8 cellular contexts compared by ENCODE assay signal in the genomic region with DNA sequence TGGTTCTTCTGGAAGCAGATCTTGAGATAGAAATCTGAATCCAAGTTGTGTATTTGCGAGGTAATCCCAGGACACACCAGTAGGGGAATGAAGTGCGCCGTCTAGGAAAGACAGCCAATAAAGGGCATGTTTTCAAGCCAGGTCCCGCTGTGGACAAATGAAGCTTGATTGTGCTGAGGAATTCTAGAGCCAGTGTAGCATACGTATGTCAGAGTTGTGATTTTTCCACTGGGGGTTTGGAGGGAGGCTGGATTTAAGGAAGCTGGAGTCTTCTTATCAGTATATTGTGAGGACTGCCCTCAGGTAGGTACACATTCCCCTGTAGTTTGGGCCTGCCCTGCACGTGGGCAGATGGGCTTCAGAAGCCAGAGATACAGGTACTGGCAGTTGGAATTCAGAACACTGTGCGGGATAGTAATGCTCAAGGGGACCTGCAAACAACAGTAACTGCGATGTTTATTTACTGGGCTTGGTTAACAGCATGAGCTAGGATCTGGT. TPM values are rescaled to one million over a fixed set of nuclear protein-coding genes. Genes with fewer than 3 reads are reported as not detected.
DNase-seq lines count a peak whose midpoint lies in the region; ATAC-seq and TF ChIP-seq lines count a peak whose summit lies in the region.

No MANE protein-coding gene starts in this region.

- no peaks in the 10 kb centered on the region for H3K9me3 ChIP-seq in DOHH2 (ENCODE audit: control insufficient read depth, insufficient read depth, low read length)

- no peak overlapping the region for H3K4me3 Mint-ChIP-seq in mesothelial cell of epicardium

- H3K36me3 ChIP-seq in DOHH2 (ENCODE audit: control insufficient read depth, low read length), result no peaks in the 10 kb centered on the region

- peaks cover 4% of the 10 kb centered on the region; the same call in 1 of the 2 replicates for H3K27me3 ChIP-seq in DOHH2 (ENCODE audit: control insufficient read depth, low read length)

- no peaks in the 10 kb centered on the region for H3K79me2 ChIP-seq in DOHH2 (ENCODE audit: control insufficient read depth, low read length)

- H4K20me1 ChIP-seq in DOHH2 (ENCODE audit: control insufficient read depth, insufficient read depth, low read depth, low read length), result no peaks in the 10 kb centered on the region

- H3K9me3 Mint-ChIP-seq in mesothelial cell of epicardium, result no peaks in the 10 kb centered on the region

- no peaks in the 10 kb centered on the region for H3F3A ChIP-seq in DOHH2 (ENCODE audit: control insufficient read depth, insufficient read depth)

- no peak for ATAC-seq in HG02870 (IDR thresholded peaks at IDR 0.05; ENCODE audit: unreplicated experiment)

- TF ChIP-seq CTCF in DOHH2 (IDR thresholded peaks at IDR 0.05; ENCODE audit: low read depth, low read length, poor library complexity, severe bottlenecking) (peak; percentile 78), cardiac fibroblast (IDR thresholded peaks at IDR 0.05; ENCODE audit: low read depth, low read length) (peak; percentile 46), mesothelial cell of epicardium (IDR thresholded peaks at IDR 0.05; ENCODE audit: unreplicated experiment) (peak; percentile 83), GM20000 (IDR thresholded peaks at IDR 0.05; ENCODE audit: extremely low read depth, missing control alignments) (no peak)

- H3K27ac ChIP-seq in DOHH2 (ENCODE audit: low read depth, low read length), result no peak overlapping the region

- H3K4me1 ChIP-seq in DOHH2 (ENCODE audit: control insufficient read depth, low read length), result peaks cover 5% of the 10 kb centered on the region; the same call in 1 of the 2 replicates

- H3K27ac Mint-ChIP-seq in mesothelial cell of epicardium, result no peak overlapping the region

- DNase-seq in KBM-7, result peak; percentile 52
- DNase-seq in cardiac fibroblast (ENCODE audit: low read depth in 2 of 2), result peak; percentile 5 to 31
- no peak for DNase-seq in mesothelial cell of epicardium (ENCODE audit: low spot score in 2 of 2, unreplicated experiment in 2 of 2)
- no peak for DNase-seq in GM20000 (ENCODE audit: low spot score)
- no peak for DNase-seq in DMS79 treated with DMSO at 0.1 percent for 48 hours (lab: John Stamatoyannopoulos, UW)
- DNase-seq in occipital lobe (lab: John Stamatoyannopoulos, UW), result no peak

- H3K4me1 Mint-ChIP-seq in mesothelial cell of epicardium, result peaks cover 54% of the 10 kb centered on the region

- in situ Hi-C loops in KBM-7 (cut with MboI; ENCODE audit: low pct_unique_long_range_greater_than_20kb, low sequenced_read_pairs), result no loop called here

- no peak overlapping the region for H3K4me2 ChIP-seq in DOHH2 (ENCODE audit: low read length)

- no peaks in the 10 kb centered on the region for H3K27me3 Mint-ChIP-seq in mesothelial cell of epicardium (ENCODE audit: low read depth)

- H3K9me2 ChIP-seq in DOHH2 (replicated peaks; ENCODE audit: control insufficient read depth, low read length), result no peaks in the 10 kb centered on the region

- peaks cover 4% of the 10 kb centered on the region for H3K36me3 Mint-ChIP-seq in mesothelial cell of epicardium

- H3K4me3 ChIP-seq in DOHH2 (ENCODE audit: low read length) (no peak overlapping the region), cardiac fibroblast (replicated peaks in 1 of 2; ENCODE audit: low read depth in 2 of 2, low read length in 2 of 2) (no peak overlapping the region)

RNA-seq across cellular contexts. Expression of gene GALNT11, which starts 50.9 kb away (rescaled TPM):
- total RNA-seq in mesothelial cell of epicardium (37.9 to 39.7 TPM (median 38.7 TPM) in 3 replicates), occipital lobe (57.7 TPM)

Comparison
In these comparisons a context has a peak if more than half of its experiments do, and no peak if none do; other contexts are left out.
1. DNase-seq: peak in KBM-7 (single experiment) and cardiac fibroblast (2 of 2); none in mesothelial cell of epicardium (0 of 2), GM20000 (single experiment), DMS79 treated with DMSO at 0.1 percent for 48 hours (single experiment) and occipital lobe (single experiment).